8 cellular contexts compared by ENCODE assay signal in genomic region chr3:39107874-39108308, GRCh38. TPM values are rescaled to one million over a fixed set of nuclear protein-coding genes. Genes with fewer than 3 reads are reported as not detected.
DNase-seq lines count a peak whose midpoint lies in the region; ATAC-seq and TF ChIP-seq lines count a peak whose summit lies in the region.

No MANE protein-coding gene starts in this region.

- in situ Hi-C loops in Panc1 (cut with HindIII; ENCODE audit: low pct_unique_long_range_greater_than_20kb, low sequenced_read_pairs), result no loop called here

- no peak for TF ChIP-seq EP300 in neural cell (conservative IDR thresholded peaks at IDR 0.05; ENCODE audit: poor library complexity, severe bottlenecking)

- no peak for DNase-seq in activated T-cell treated with anti-CD3 and anti-CD28 coated beads, Interleukin-2, amount 50 U/mL, for 72 hours
- DNase-seq in activated T-cell treated with anti-CD3 and anti-CD28 coated beads, Interleukin-2, amount 50 U/mL, for 1 hour, result no peak
- DNase-seq in Panc1 (ENCODE audit: low read depth, low spot score) (no peak), epithelial cell of esophagus (ENCODE audit: low read depth) (no peak), COR-L47 (lab: John Stamatoyannopoulos, UW) (no peak), GM19240 (ENCODE audit: insufficient read length, low spot score) (no peak), SIG-M5 treated with dmso at 0.1 percent for 504 hours (lab: John Stamatoyannopoulos, UW; ENCODE audit: unreplicated experiment) (no peak)

- H3K9ac ChIP-seq in neural cell (ENCODE audit: low read length), result peak overlapping the region; percentile 83

- H3K27me3 ChIP-seq in Panc1 (ENCODE audit: control insufficient read depth, insufficient read depth, low read length) (no peaks in the 10 kb centered on the region), neural cell (ENCODE audit: insufficient read depth, low read depth, low read length) (no peaks in the 10 kb centered on the region)

- peaks cover 4% of the 10 kb centered on the region for H3F3A ChIP-seq in neural cell (ENCODE audit: insufficient read depth, low read length, poor library complexity, severe bottlenecking)

- H3K9me3 ChIP-seq in Panc1 (ENCODE audit: control insufficient read depth, insufficient read depth, low read depth, low read length) (no peaks in the 10 kb centered on the region), neural cell (ENCODE audit: low read length) (no peaks in the 10 kb centered on the region)

- H3K27ac ChIP-seq in Panc1 (ENCODE audit: low read length), result peak overlapping the region; percentile 74
- peak overlapping the region; percentile 69 for H3K27ac ChIP-seq in neural cell (ENCODE audit: low read length)

- peaks cover 6% of the 10 kb centered on the region for H3K4me1 ChIP-seq in Panc1 (ENCODE audit: control insufficient read depth, insufficient read depth, low read length)

- peak overlapping the region; percentile 93 to 95 for H3K4me3 Mint-ChIP-seq in activated T-cell treated with anti-CD3 and anti-CD28 coated beads, Interleukin-2, amount 50 U/mL, for 72 hours

- peak overlapping the region; percentile 59 for H3K27ac Mint-ChIP-seq in activated T-cell treated with anti-CD3 and anti-CD28 coated beads, Interleukin-2, amount 50 U/mL, for 72 hours

- H3K79me2 ChIP-seq in neural cell (replicated peaks; ENCODE audit: insufficient read depth, low read length), result peaks cover 21% of the 10 kb centered on the region

- intact Hi-C loops in Panc1 (cut with micrococcal nuclease; ENCODE audit: unreplicated experiment), result no loop called here

- no TSS peak for BruUV-seq in Panc1 (replicated peaks; lab: Mats Ljungman, UMichigan)

- CTCF ChIA-PET in Panc1 (lab: Charles Lee), result interaction anchor here (0.6 kb wide), 1 partner anchor 53 kb away, joined by 4 read pairs; no protein-coding TSS in a partner anchor

- TF ChIP-seq CTCF in Panc1 (IDR thresholded peaks at IDR 0.05) (no peak), epithelial cell of esophagus (IDR thresholded peaks at IDR 0.05; ENCODE audit: insufficient read depth, low read depth, low read length, missing control alignments) (no peak), neural cell (IDR thresholded peaks at IDR 0.05; ENCODE audit: poor library complexity, severe bottlenecking) (no peak)

- H3K4me1 Mint-ChIP-seq in activated T-cell treated with anti-CD3 and anti-CD28 coated beads, Interleukin-2, amount 50 U/mL, for 72 hours (ENCODE audit: low read depth), result peaks cover 37% of the 10 kb centered on the region

- H3K27me3 Mint-ChIP-seq in activated T-cell treated with anti-CD3 and anti-CD28 coated beads, Interleukin-2, amount 50 U/mL, for 72 hours (ENCODE audit: low read depth), result no peaks in the 10 kb centered on the region

- no peak for TF ChIP-seq RAD21 in neural cell (conservative IDR thresholded peaks at IDR 0.05)

- no peaks in the 10 kb centered on the region for H3K9me3 Mint-ChIP-seq in activated T-cell treated with anti-CD3 and anti-CD28 coated beads, Interleukin-2, amount 50 U/mL, for 72 hours

- POLR2A ChIA-PET in Panc1 (lab: Charles Lee), result interaction anchor here (1.2 kb wide), 1 partner anchor 17 kb away, joined by 3 read pairs; no protein-coding TSS in a partner anchor

- peaks cover 0 to 4% of the 10 kb centered on the region in 2 donors for H3K36me3 Mint-ChIP-seq in activated T-cell treated with anti-CD3 and anti-CD28 coated beads, Interleukin-2, amount 50 U/mL, for 72 hours (ENCODE audit: insufficient read depth in 2 of 2)

- H3K4me2 ChIP-seq in neural cell (ENCODE audit: low read length), result peak overlapping the region; percentile 88

- H3K4me3 ChIP-seq in Panc1 (ENCODE audit: low read depth in 2 of 2, low read length in 2 of 2) (peak overlapping the region; percentile 81 to 82), epithelial cell of esophagus (ENCODE audit: low read length) (peak overlapping the region; percentile 89), neural cell (ENCODE audit: low read length) (peak overlapping the region; percentile 99)

- no peaks in the 10 kb centered on the region for H3K9me2 ChIP-seq in neural cell (ENCODE audit: insufficient read depth, low read length)

- H4K20me1 ChIP-seq in neural cell (ENCODE audit: insufficient read depth), result no peaks in the 10 kb centered on the region

- H3K36me3 ChIP-seq in Panc1 (ENCODE audit: control insufficient read depth, insufficient read depth, low read length) (peaks cover 2% of the 10 kb centered on the region; the same call in 1 of the 2 replicates), neural cell (ENCODE audit: insufficient read depth, low read length) (no peaks in the 10 kb centered on the region)

- H2AFZ ChIP-seq in neural cell (ENCODE audit: low read depth, low read length), result peak overlapping the region; percentile 94

- ATAC-seq in activated T-cell treated with anti-CD3 and anti-CD28 coated beads, Interleukin-2, amount 50 U/mL, for 72 hours (replicated peaks in 1 of 2), result no peak
- ATAC-seq in Panc1, result peak; percentile 87

TF ChIP-seq in neural cell, 6 proteins besides CTCF, POLR2A, EP300 and RAD21:
- no peak for TF ChIP-seq SMC3 (conservative IDR thresholded peaks at IDR 0.05; ENCODE audit: poor library complexity)
- no peak for TF ChIP-seq POLR2AphosphoS5 (IDR thresholded peaks at IDR 0.05)
- peak; percentile 67 for TF ChIP-seq MXI1 (conservative IDR thresholded peaks at IDR 0.05; ENCODE audit: poor library complexity, severe bottlenecking)

RNA-seq across cellular contexts. Expression of gene TTC21A, which starts 0.4 kb away (rescaled TPM):
- total RNA-seq in activated T-cell treated with anti-CD3 and anti-CD28 coated beads, Interleukin-2, amount 50 U/mL, for 72 hours, result 1 to 10 TPM; 2.0 to 2.2 TPM
- 7.7 TPM for total RNA-seq in Panc1 (2021; ENCODE audit: unreplicated experiment)
- polyA plus RNA-seq in Panc1 (2012; ENCODE audit: insufficient read length), result 5.3 TPM
- polyA plus RNA-seq in neural cell, result 6.2 and 9.4 TPM in 2 replicates
- polyA minus RNA-seq in neural cell, result 9.5 and 9.8 TPM in 2 replicates

RNA-seq across cellular contexts. Expression of gene GORASP1, which starts 0.5 kb away (rescaled TPM):
- total RNA-seq in activated T-cell treated with anti-CD3 and anti-CD28 coated beads, Interleukin-2, amount 50 U/mL, for 72 hours, result 10 to 100 TPM; 20.0 to 24.5 TPM
- 39.4 TPM for total RNA-seq in Panc1 (2021; ENCODE audit: unreplicated experiment)
- polyA plus RNA-seq in Panc1 (2012; ENCODE audit: insufficient read length), result 35.4 TPM
- polyA plus RNA-seq in neural cell, result 55.6 and 89.1 TPM in 2 replicates
- polyA minus RNA-seq in neural cell, result 40.9 and 42.1 TPM in 2 replicates

RNA-seq across cellular contexts. Expression of gene CSRNP1, which starts 45.5 kb away (rescaled TPM):
- total RNA-seq in activated T-cell treated with anti-CD3 and anti-CD28 coated beads, Interleukin-2, amount 50 U/mL, for 72 hours, result 10 to 100 TPM; 68.7 to 81.3 TPM
- total RNA-seq in Panc1 (2021; ENCODE audit: unreplicated experiment), result 4.5 TPM
- 2.8 TPM for polyA plus RNA-seq in Panc1 (2012; ENCODE audit: insufficient read length)
- polyA plus RNA-seq in neural cell, result 0.09 and 0.22 TPM in 2 replicates
- 0.69 and 0.73 TPM in 2 replicates for polyA minus RNA-seq in neural cell

RNA-seq across cellular contexts. Expression of gene WDR48, which starts 56.1 kb away (rescaled TPM):
- total RNA-seq in activated T-cell treated with anti-CD3 and anti-CD28 coated beads, Interleukin-2, amount 50 U/mL, for 72 hours, result 10 to 100 TPM; 53.3 to 61.0 TPM
- total RNA-seq in Panc1 (2021; ENCODE audit: unreplicated experiment), result 15.7 TPM
- 9.5 TPM for polyA plus RNA-seq in Panc1 (2012; ENCODE audit: insufficient read length)
- 87.1 and 111 TPM in 2 replicates for polyA plus RNA-seq in neural cell
- 140 and 165 TPM in 2 replicates for polyA minus RNA-seq in neural cell

RNA-seq across cellular contexts. Expression of gene SCN11A, which starts 56.1 kb away (rescaled TPM):
- under 1 TPM; 0.22 to 0.44 TPM for total RNA-seq in activated T-cell treated with anti-CD3 and anti-CD28 coated beads, Interleukin-2, amount 50 U/mL, for 72 hours
- not detected for total RNA-seq in Panc1 (2021; ENCODE audit: unreplicated experiment)
- polyA plus RNA-seq in Panc1 (2012; ENCODE audit: insufficient read length), result not detected
- polyA plus RNA-seq in neural cell, result 2.2 and 2.8 TPM in 2 replicates
- 1.9 and 2.1 TPM in 2 replicates for polyA minus RNA-seq in neural cell

Comparison
In these comparisons a context has a peak if more than half of its experiments do, and no peak if none do; other contexts are left out.
1. RNA of gene CSRNP1, which starts 45.5 kb away (total RNA-seq): 68.7 to 81.3 TPM in activated T-cell treated with anti-CD3 and anti-CD28 coated beads, Interleukin-2, amount 50 U/mL, for 72 hours; 4.5 TPM in Panc1 (single experiment); every median in the first group is over 10 times any median in the second.
2. Peak in every context shown above with its lines, with median percentiles within 50 percentile points of each other: H3K4me3 ChIP-seq.